ENCODE assay signal across 9 cellular contexts in the genomic region with DNA sequence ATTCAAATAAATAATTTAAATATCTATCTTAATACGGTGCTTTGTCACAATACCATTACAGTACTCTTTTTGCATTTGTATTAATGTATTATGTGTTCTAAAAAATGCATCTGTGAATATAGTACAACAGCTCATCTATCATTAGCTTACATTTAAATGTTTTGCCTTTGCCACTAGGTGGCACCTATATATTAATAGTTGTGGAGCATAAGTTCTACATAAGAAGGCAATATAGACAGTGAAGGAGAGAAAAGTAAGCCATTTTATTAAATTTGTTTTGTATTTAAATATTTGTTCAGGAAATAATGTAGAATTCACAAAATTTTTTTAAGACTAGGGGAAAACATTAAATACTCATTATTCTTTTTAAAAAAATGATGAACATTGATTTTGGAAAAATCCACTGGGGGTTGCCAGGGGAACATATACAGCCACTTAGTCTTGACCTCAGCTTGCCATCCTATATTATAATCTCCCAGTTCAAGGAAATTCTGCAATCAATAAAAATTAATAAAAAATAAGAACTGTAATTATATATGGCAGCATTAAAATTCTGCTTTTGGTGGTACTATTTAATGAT. TPM values are rescaled to one million over a fixed set of nuclear protein-coding genes. Genes with fewer than 3 reads are reported as not detected.
DNase-seq lines count a peak whose midpoint lies in the region; ATAC-seq and TF ChIP-seq lines count a peak whose summit lies in the region.
"Had no signal": no experiment of that assay in that cellular context is flagged by ENCODE, and none has a peak within 500 bp of the region (broad histone marks: within the 10 kb centered on the region; RNA-seq: fewer than 3 reads in every experiment).

No MANE protein-coding gene starts in this region.

- peak; percentile 82 for TF ChIP-seq CTCF in RWPE2 (IDR thresholded peaks at IDR 0.05; ENCODE audit: poor library complexity, severe bottlenecking)
- peak; percentile 55 for TF ChIP-seq CTCF in fibroblast of pulmonary artery (IDR thresholded peaks at IDR 0.05; ENCODE audit: low read length, missing control alignments)
- peak; percentile 79 for TF ChIP-seq CTCF in type B pancreatic cell (conservative IDR thresholded peaks at IDR 0.05)
- TF ChIP-seq CTCF in sigmoid colon (IDR thresholded peaks at IDR 0.05), result peak in 1 of 4 experiments; percentile 39

- TF ChIP-seq EP300 in sigmoid colon (IDR thresholded peaks at IDR 0.05), result no peak

- no peaks in the 10 kb centered on the region for H3K36me3 ChIP-seq in RWPE2 (ENCODE audit: low read depth)
- no peaks in the 10 kb centered on the region for H3K36me3 ChIP-seq in sigmoid colon

- peaks cover 10% of the 10 kb centered on the region for H3K4me1 Mint-ChIP-seq in type B pancreatic cell (ENCODE audit: unreplicated experiment)

- ATAC-seq in GM21367 (IDR thresholded peaks at IDR 0.05; ENCODE audit: unreplicated experiment) (peak; percentile 91), RWPE2 (ENCODE audit: low read depth) (peak; percentile 61; the same call in 2 of the 3 replicates)

- H3K27ac ChIP-seq in RWPE2 (ENCODE audit: poor library complexity, severe bottlenecking) (no peak overlapping the region), sigmoid colon (no peak overlapping the region)

- no peak overlapping the region for H3K4me3 Mint-ChIP-seq in type B pancreatic cell

- DNase-seq in EH (ENCODE audit: low read depth) (peak; percentile 56), HT-29 (ENCODE audit: low spot score) (peak; percentile 48), RWPE2 (ENCODE audit: low spot score) (no peak), fibroblast of pulmonary artery (ENCODE audit: low read depth) (peak; percentile 59), type B pancreatic cell (ENCODE audit: extremely low spot score, unreplicated experiment) (no peak), sigmoid colon (no peak)
- no peak for DNase-seq in activated T-cell treated with anti-CD3 and anti-CD28 coated beads, Interleukin-2, amount 50 U/mL, for 1 hour

- H3K27me3 ChIP-seq in RWPE2 (ENCODE audit: insufficient read depth, poor library complexity, severe bottlenecking) (no peaks in the 10 kb centered on the region), sigmoid colon (no peaks in the 10 kb centered on the region)

- H3K4me3 ChIP-seq in RWPE2 (ENCODE audit: severe bottlenecking) (no peak overlapping the region), fibroblast of pulmonary artery (replicated peaks; ENCODE audit: low read depth, low read length) (no peak overlapping the region), sigmoid colon (no peak overlapping the region)

- no peaks in the 10 kb centered on the region for H3K9me3 ChIP-seq in RWPE2 (ENCODE audit: severe bottlenecking)
- H3K9me3 ChIP-seq in sigmoid colon, result no peaks in the 10 kb centered on the region

- H3K36me3 Mint-ChIP-seq in type B pancreatic cell, result no peaks in the 10 kb centered on the region

- intact Hi-C loops in sigmoid colon (cut with DNase I), result no loop called here

- H3K4me1 ChIP-seq in RWPE2 (ENCODE audit: insufficient read depth, poor library complexity, severe bottlenecking), result no peaks in the 10 kb centered on the region
- no peaks in the 10 kb centered on the region for H3K4me1 ChIP-seq in sigmoid colon

- TF ChIP-seq POLR2A in sigmoid colon (IDR thresholded peaks at IDR 0.05), result no peak

- H3K27ac Mint-ChIP-seq in type B pancreatic cell, result no peak overlapping the region

- H3K27me3 Mint-ChIP-seq in type B pancreatic cell, result no peaks in the 10 kb centered on the region

- peaks cover 4% of the 10 kb centered on the region for H3K9me3 Mint-ChIP-seq in type B pancreatic cell

- 27 to 48% methylated on average over 1 of the region's 1 CpG for WGBS in sigmoid colon, 2 donors

RNA-seq across cellular contexts. Expression of a gene that starts 9.8 kb away (rescaled TPM):
- not detected in 2 replicates for total RNA-seq in HT-29 (2014; rRNA removed; shearing (Covaris generic))
- not detected in 2 replicates for total RNA-seq in type B pancreatic cell (ENCODE audit: low replicate concordance)
- not detected for total RNA-seq in sigmoid colon
- not detected for polyA plus RNA-seq in sigmoid colon
- total RNA-seq: pulmonary artery endothelial cell had no signal

RNA-seq across cellular contexts. Expression of a gene that starts 59.6 kb away (rescaled TPM):
- total RNA-seq in HT-29 (2014; rRNA removed; shearing (Covaris generic)), result not detected in 2 replicates
- total RNA-seq in type B pancreatic cell (ENCODE audit: low replicate concordance), result 0.53 TPM in 1 of 2 replicates, not detected in the other
- total RNA-seq in sigmoid colon, result not detected
- polyA plus RNA-seq in sigmoid colon, result under 1 TPM in 1 of 3 donors, not detected in 2; 0.09 TPM
- total RNA-seq: pulmonary artery endothelial cell had no signal

Comparison
In these comparisons a context has a peak if more than half of its experiments do, and no peak if none do; other contexts are left out.
1. DNase-seq: peak in EH (single experiment), HT-29 (single experiment) and fibroblast of pulmonary artery (single experiment); none in RWPE2 (single experiment), type B pancreatic cell (single experiment), sigmoid colon (single experiment) and activated T-cell treated with anti-CD3 and anti-CD28 coated beads, Interleukin-2, amount 50 U/mL, for 1 hour (single experiment).